Comparison of ENCODE assay signal across 8 cellular contexts in the genomic region with DNA sequence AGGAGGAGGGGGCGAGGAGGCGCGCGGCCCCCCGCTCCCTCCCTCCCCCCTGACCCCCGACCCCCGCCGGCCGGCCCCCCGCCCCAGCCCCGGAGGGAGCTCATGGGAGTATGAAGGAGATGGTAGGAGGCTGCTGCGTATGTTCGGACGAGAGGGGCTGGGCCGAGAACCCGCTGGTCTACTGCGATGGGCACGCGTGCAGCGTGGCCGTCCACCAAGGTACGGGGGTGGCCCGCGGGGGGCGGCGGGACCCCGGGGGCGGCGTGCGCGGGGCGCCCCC. TPM values are rescaled to one million over a fixed set of nuclear protein-coding genes. Genes with fewer than 3 reads are reported as not detected.
DNase-seq lines count a peak whose midpoint lies in the region; ATAC-seq and TF ChIP-seq lines count a peak whose summit lies in the region.

No MANE protein-coding gene starts in this region.

- TF ChIP-seq CTCF in heart left ventricle (IDR thresholded peaks at IDR 0.05), result no peak
- no peak for TF ChIP-seq CTCF in ascending aorta (IDR thresholded peaks at IDR 0.05)
- TF ChIP-seq CTCF in lower leg skin (IDR thresholded peaks at IDR 0.05), result no peak
- TF ChIP-seq CTCF in uterus (IDR thresholded peaks at IDR 0.05), result no peak

- DNase-seq in heart left ventricle, result peak in 1 of 5 donors; percentile 56
- no peak for DNase-seq in cardiac septum (ENCODE audit: low spot score)
- DNase-seq in ascending aorta (ENCODE audit: low spot score in 2 of 2), result no peak
- no peak for DNase-seq in lower leg skin (ENCODE audit: low spot score in 2 of 2)
- DNase-seq in uterus, result no peak
- no peak for DNase-seq in cerebellar nuclear complex (lab: John Stamatoyannopoulos, UW)

- H3K9me3 ChIP-seq in heart left ventricle, result no peaks in the 10 kb centered on the region
- no peaks in the 10 kb centered on the region for H3K9me3 ChIP-seq in ascending aorta
- no peaks in the 10 kb centered on the region for H3K9me3 ChIP-seq in uterus

- intact Hi-C loops in heart left ventricle (cut with DNase I) (loop anchor here in 1 of 10 donors (2.0 kb wide), 1 partner anchor 25 kb away; a partner anchor contains a TSS), cardiac septum (cut with DNase I) (loop anchor here (1.0 kb wide), 1 partner anchor 25 kb away; a partner anchor contains a TSS), ascending aorta (cut with DNase I) (no loop called here), lower leg skin (cut with DNase I; ENCODE audit: low total_unique reads) (no loop called here), uterus (cut with DNase I; ENCODE audit: low total_unique reads) (no loop called here)

- no peaks in the 10 kb centered on the region for H3K27me3 ChIP-seq in heart left ventricle
- no peaks in the 10 kb centered on the region for H3K27me3 ChIP-seq in ascending aorta
- no peaks in the 10 kb centered on the region for H3K27me3 ChIP-seq in uterus

- peak overlapping the region; percentile 67 to 97 (median 87) for H3K4me3 ChIP-seq in heart left ventricle
- H3K4me3 ChIP-seq in ascending aorta, result peak overlapping the region; percentile 97 to 98
- H3K4me3 ChIP-seq in lower leg skin (ENCODE audit: low read depth, poor library complexity, severe bottlenecking), result peak overlapping the region; percentile 73
- H3K4me3 ChIP-seq in uterus, result peak overlapping the region; percentile 84 to 93

- H3K36me3 ChIP-seq in heart left ventricle (peaks cover 0 to 33% (median 28%) of the 10 kb centered on the region in 9 donors), ascending aorta (peaks cover 5 to 19% of the 10 kb centered on the region in 2 donors), uterus (no peaks in the 10 kb centered on the region)

- peaks cover 4 to 62% (median 31%) of the 10 kb centered on the region in 12 donors for H3K4me1 ChIP-seq in heart left ventricle
- H3K4me1 ChIP-seq in ascending aorta, result peaks cover 4 to 18% of the 10 kb centered on the region in 2 donors
- peaks cover 0 to 6% of the 10 kb centered on the region in 2 donors for H3K4me1 ChIP-seq in uterus

- ATAC-seq in heart left ventricle (no peak), HG02884 (IDR thresholded peaks at IDR 0.05; ENCODE audit: unreplicated experiment) (no peak), GM19452 (IDR thresholded peaks at IDR 0.05; ENCODE audit: unreplicated experiment) (no peak)

- 0 to 1% (median 1%) methylated on average over 9 to 31 of the region's 32 CpGs for WGBS in heart left ventricle, 4 donors
- 0% methylated on average over 6 to 11 of the region's 32 CpGs for WGBS in lower leg skin, 2 donors

- peak overlapping the region; percentile 87 to 99 (median 94) for H3K27ac ChIP-seq in heart left ventricle
- peak overlapping the region; percentile 87 to 96 for H3K27ac ChIP-seq in ascending aorta
- peak overlapping the region; percentile 94 to 95 for H3K27ac ChIP-seq in uterus

- no peak for TF ChIP-seq POLR2A in heart left ventricle (IDR thresholded peaks at IDR 0.05)
- no peak for TF ChIP-seq POLR2A in lower leg skin (IDR thresholded peaks at IDR 0.05)
- TF ChIP-seq POLR2A in uterus (IDR thresholded peaks at IDR 0.05), result no peak

RNA-seq across cellular contexts. Expression of a gene that starts 0.4 kb away (rescaled TPM):
- total RNA-seq in heart left ventricle (10 to 100 TPM; 43.6 to 91.3 (median 68.3) TPM), cardiac septum (92.2 TPM), ascending aorta (100 TPM), lower leg skin (10 to 100 TPM; 46.1 to 85.0 (median 54.0) TPM), uterus (100 to 1,000 TPM in 1 of 4 donors, 10 to 100 TPM in 3; 32.3 to 218 (median 60.3) TPM)
- polyA plus RNA-seq in heart left ventricle, result 10 to 100 TPM; 35.2 to 71.1 TPM

RNA-seq across cellular contexts. Expression of a gene that starts 24.7 kb away (rescaled TPM):
- 10 to 100 TPM; 21.2 to 80.3 (median 65.4) TPM for total RNA-seq in heart left ventricle
- 10 to 100 TPM; 61.4 to 65.1 TPM for polyA plus RNA-seq in heart left ventricle
- 67.1 TPM for total RNA-seq in cardiac septum
- 27.6 TPM for total RNA-seq in ascending aorta
- 1 to 10 TPM; 3.7 to 7.8 (median 5.4) TPM for total RNA-seq in lower leg skin
- total RNA-seq in uterus, result 10 to 100 TPM in 1 of 4 donors, 1 to 10 TPM in 2, under 1 TPM in 1; 0.26 to 22.0 (median 2.9) TPM

RNA-seq across cellular contexts. Expression of a gene that starts 30.7 kb away (rescaled TPM):
- 1 to 10 TPM in 4 of 9 donors, under 1 TPM in 5; 0.25 to 1.6 (median 0.94) TPM for total RNA-seq in heart left ventricle
- 1 to 10 TPM in 1 of 2 donors, under 1 TPM in 1; 0.88 to 3.1 TPM for polyA plus RNA-seq in heart left ventricle
- 2.3 TPM for total RNA-seq in cardiac septum
- total RNA-seq in ascending aorta, result 2.1 TPM
- total RNA-seq in lower leg skin, result 1 to 10 TPM; 1.8 to 8.7 (median 3.3) TPM
- total RNA-seq in uterus, result 1 to 10 TPM in 2 of 4 donors, under 1 TPM in 1, not detected in 1; under 0.01 to 1.1 (median 1.0) TPM

RNA-seq across cellular contexts. Expression of a gene that starts 42.7 kb away (rescaled TPM):
- total RNA-seq in heart left ventricle, result 10 to 100 TPM in 7 of 9 donors, 1 to 10 TPM in 2; 3.8 to 26.3 (median 21.9) TPM
- 10 to 100 TPM; 16.5 to 33.6 TPM for polyA plus RNA-seq in heart left ventricle
- total RNA-seq in cardiac septum, result 29.3 TPM
- total RNA-seq in ascending aorta, result 64.8 TPM
- total RNA-seq in lower leg skin, result 10 to 100 TPM in 1 of 4 donors, 1 to 10 TPM in 3; 7.5 to 11.4 (median 8.6) TPM
- total RNA-seq in uterus, result 10 to 100 TPM in 2 of 4 donors, 1 to 10 TPM in 2; 5.5 to 81.8 (median 16.2) TPM

RNA-seq across cellular contexts. Expression of a gene that starts 47.1 kb away (rescaled TPM):
- 100 to 1,000 TPM; 145 to 305 (median 194) TPM for total RNA-seq in heart left ventricle
- 100 to 1,000 TPM; 298 to 304 TPM for polyA plus RNA-seq in heart left ventricle
- 141 TPM for total RNA-seq in cardiac septum
- total RNA-seq in ascending aorta, result 189 TPM
- total RNA-seq in lower leg skin, result 100 to 1,000 TPM; 115 to 149 (median 139) TPM
- 100 to 1,000 TPM in 2 of 4 donors, 10 to 100 TPM in 2; 91.6 to 285 (median 101) TPM for total RNA-seq in uterus
